ENCODE assay signal across 9 cellular contexts in genomic region chr1:154534263-154534844, GRCh38. TPM values are rescaled to one million over a fixed set of nuclear protein-coding genes. Genes with fewer than 3 reads are reported as not detected.
DNase-seq lines count a peak whose midpoint lies in the region; ATAC-seq, FAIRE-seq and TF ChIP-seq lines count a peak whose summit lies in the region.
"Had no signal": no experiment of that assay in that cellular context is flagged by ENCODE, and none has a peak within 500 bp of the region (broad histone marks: within the 10 kb centered on the region; RNA-seq: fewer than 3 reads in every experiment).

No MANE protein-coding gene starts in this region.

- H3K4me3 Mint-ChIP-seq in naive thymus-derived CD8-positive, alpha-beta T cell: no peak overlapping the region
- H3K4me3 Mint-ChIP-seq in stimulated activated memory B cell treated with anti-CD40 and anti-IgM and Interleukin-4, amounts not matched to agents 10 μg/mL and 1 μg/mL and 100 μg/mL, for 72 hours: no peak overlapping the region
- H3K4me3 Mint-ChIP-seq: dendritic cell treated with granulocyte-macrophage colony-stimulating factor and Interleukin-4, amounts not matched to agents 40 ng/mL and 50 ng/mL, for 4 days had no signal

- no peak overlapping the region for H3K27ac Mint-ChIP-seq in naive thymus-derived CD8-positive, alpha-beta T cell
- H3K27ac Mint-ChIP-seq in stimulated activated memory B cell treated with anti-CD40 and anti-IgM and Interleukin-4, amounts not matched to agents 10 μg/mL and 1 μg/mL and 100 μg/mL, for 72 hours: no peak overlapping the region
- H3K27ac Mint-ChIP-seq: dendritic cell treated with granulocyte-macrophage colony-stimulating factor and Interleukin-4, amounts not matched to agents 40 ng/mL and 50 ng/mL, for 4 days had no signal

- H3K36me3 ChIP-seq in SJCRH30 (no peaks in the 10 kb centered on the region), kidney (ENCODE audit: control insufficient read depth in 1 of 2, insufficient read depth in 2 of 2, low read length in 2 of 2) (no peaks in the 10 kb centered on the region)

- H3K36me3 Mint-ChIP-seq in naive thymus-derived CD8-positive, alpha-beta T cell: no peaks in the 10 kb centered on the region
- H3K36me3 Mint-ChIP-seq in stimulated activated memory B cell treated with anti-CD40 and anti-IgM and Interleukin-4, amounts not matched to agents 10 μg/mL and 1 μg/mL and 100 μg/mL, for 72 hours: no peaks in the 10 kb centered on the region

- H3K4me1 Mint-ChIP-seq in naive thymus-derived CD8-positive, alpha-beta T cell: no peaks in the 10 kb centered on the region
- H3K4me1 Mint-ChIP-seq in stimulated activated memory B cell treated with anti-CD40 and anti-IgM and Interleukin-4, amounts not matched to agents 10 μg/mL and 1 μg/mL and 100 μg/mL, for 72 hours: no peaks in the 10 kb centered on the region

- TF ChIP-seq CTCF in D721Med (IDR thresholded peaks at IDR 0.05; ENCODE audit: insufficient read depth, missing control alignments) (peak; percentile 74), kidney (IDR thresholded peaks at IDR 0.05; ENCODE audit: borderline replicate concordance, extremely low read depth, insufficient read depth) (peak; percentile 53)

- ATAC-seq in naive thymus-derived CD8-positive, alpha-beta T cell: no peak
- no peak for ATAC-seq in stimulated activated memory B cell treated with anti-CD40 and anti-IgM and Interleukin-4, amounts not matched to agents 10 μg/mL and 1 μg/mL and 100 μg/mL, for 72 hours
- no peak for ATAC-seq in stimulated activated naive CD8-positive, alpha-beta T cell treated with anti-CD3 and anti-CD28 coated beads, Interleukin-15, Interleukin-2, amounts not matched to agents 100 U/mL and 50 U/mL, for 24 hours

- no peaks in the 10 kb centered on the region for H3K27me3 ChIP-seq in SJCRH30

- H3K27me3 Mint-ChIP-seq in naive thymus-derived CD8-positive, alpha-beta T cell: peaks cover 0 to 8% (median 5%) of the 10 kb centered on the region in 5 donors
- H3K27me3 Mint-ChIP-seq in stimulated activated memory B cell treated with anti-CD40 and anti-IgM and Interleukin-4, amounts not matched to agents 10 μg/mL and 1 μg/mL and 100 μg/mL, for 72 hours: peaks cover 22% of the 10 kb centered on the region

- H3K9ac ChIP-seq in kidney (ENCODE audit: low read length in 2 of 2): no peak overlapping the region

- H3K27ac ChIP-seq in SJCRH30 (no peak overlapping the region), kidney (ENCODE audit: low read depth in 2 of 2, low read length in 2 of 2) (no peak overlapping the region)

- H3K9me3 ChIP-seq in SJCRH30 (replicated peaks) (no peaks in the 10 kb centered on the region), kidney (ENCODE audit: control insufficient read depth in 1 of 2, low read length in 2 of 2) (no peaks in the 10 kb centered on the region)

- H3K4me3 ChIP-seq in SJCRH30 (no peak overlapping the region), kidney (ENCODE audit: low read length in 2 of 2) (no peak overlapping the region)

- H3K4me1 ChIP-seq in SJCRH30: no peaks in the 10 kb centered on the region
- no peaks in the 10 kb centered on the region for H3K4me1 ChIP-seq in kidney (ENCODE audit: control insufficient read depth in 1 of 2, insufficient read depth in 1 of 2, low read depth in 1 of 2, low read length in 2 of 2)

- intact Hi-C loops in kidney (cut with DNase I): no loop called here

- POLR2A ChIA-PET in naive thymus-derived CD8-positive, alpha-beta T cell (lab: Charles Lee): no interaction called here

- DNase-seq in D721Med (ENCODE audit: insufficient read length, low spot score) (peak; percentile 54), LoVo (ENCODE audit: low spot score) (peak; percentile 60), SJCRH30 (peak; percentile 19 to 54), kidney (no peak), T-helper 1 cell (no peak)
- no peak for DNase-seq in naive thymus-derived CD8-positive, alpha-beta T cell
- no peak for DNase-seq in stimulated activated naive CD8-positive, alpha-beta T cell treated with anti-CD3 and anti-CD28 coated beads, Interleukin-15, Interleukin-2, amounts not matched to agents 100 U/mL and 50 U/mL, for 24 hours

- FAIRE-seq in D721Med (lab: Jason Lieb, UNC): peak; percentile 16
- FAIRE-seq in kidney (lab: Jason Lieb, UNC): no peak

- H3K9me3 Mint-ChIP-seq in naive thymus-derived CD8-positive, alpha-beta T cell: peaks cover 0 to 5% (median 0%) of the 10 kb centered on the region in 9 donors
- peaks cover 3% of the 10 kb centered on the region for H3K9me3 Mint-ChIP-seq in stimulated activated memory B cell treated with anti-CD40 and anti-IgM and Interleukin-4, amounts not matched to agents 10 μg/mL and 1 μg/mL and 100 μg/mL, for 72 hours
- H3K9me3 Mint-ChIP-seq: dendritic cell treated with granulocyte-macrophage colony-stimulating factor and Interleukin-4, amounts not matched to agents 40 ng/mL and 50 ng/mL, for 4 days had no signal

RNA-seq across cellular contexts. Expression of gene UBE2Q1, which starts 24.1 kb away (rescaled TPM):
- 30.2 and 32.6 TPM in 2 replicates for total RNA-seq in SJCRH30 (2014; rRNA removed; shearing (Covaris generic))
- 77.6 TPM for total RNA-seq in kidney
- polyA plus RNA-seq in kidney (ENCODE audit: insufficient read depth, low read depth, low replicate concordance): 72.3 TPM
- 100 to 1,000 TPM; 109 to 114 TPM for total RNA-seq in naive thymus-derived CD8-positive, alpha-beta T cell
- polyA plus RNA-seq in naive thymus-derived CD8-positive, alpha-beta T cell: 10 to 100 TPM; 10.5 to 13.3 (median 12.6) TPM

RNA-seq across cellular contexts. Expression of gene SHE, which starts 32.1 kb away (rescaled TPM):
- total RNA-seq in SJCRH30 (2014; rRNA removed; shearing (Covaris generic)): 0.02 TPM in 1 of 2 replicates, not detected in the other
- 18.1 TPM for total RNA-seq in kidney
- polyA plus RNA-seq in kidney (ENCODE audit: insufficient read depth, low read depth, low replicate concordance): 7.6 TPM
- not detected for total RNA-seq in naive thymus-derived CD8-positive, alpha-beta T cell
- polyA plus RNA-seq in naive thymus-derived CD8-positive, alpha-beta T cell: not detected

RNA-seq across cellular contexts. Expression of gene TDRD10, which starts 32.3 kb away (rescaled TPM):
- not detected in 2 replicates for total RNA-seq in SJCRH30 (2014; rRNA removed; shearing (Covaris generic))
- total RNA-seq in kidney: 4.7 TPM
- 2.3 TPM for polyA plus RNA-seq in kidney (ENCODE audit: insufficient read depth, low read depth, low replicate concordance)
- not detected for total RNA-seq in naive thymus-derived CD8-positive, alpha-beta T cell
- not detected for polyA plus RNA-seq in naive thymus-derived CD8-positive, alpha-beta T cell

RNA-seq across cellular contexts. Expression of gene CHRNB2, which starts 33.2 kb away (rescaled TPM):
- total RNA-seq in SJCRH30 (2014; rRNA removed; shearing (Covaris generic)): 0.08 TPM in 2 replicates
- total RNA-seq in kidney: 0.60 TPM
- polyA plus RNA-seq in kidney (ENCODE audit: insufficient read depth, low read depth, low replicate concordance): not detected
- not detected for total RNA-seq in naive thymus-derived CD8-positive, alpha-beta T cell
- under 1 TPM in 1 of 3 donors, not detected in 2; 0.03 TPM for polyA plus RNA-seq in naive thymus-derived CD8-positive, alpha-beta T cell

Comparison
In these comparisons a context has a peak if more than half of its experiments do, and no peak if none do; other contexts are left out.
1. DNase-seq: peak in D721Med (single experiment), LoVo (single experiment) and SJCRH30 (2 of 2); none in kidney (single experiment), naive thymus-derived CD8-positive, alpha-beta T cell (0 of 10), T-helper 1 cell (0 of 5) and stimulated activated naive CD8-positive, alpha-beta T cell treated with anti-CD3 and anti-CD28 coated beads, Interleukin-15, Interleukin-2, amounts not matched to agents 100 U/mL and 50 U/mL, for 24 hours (single experiment).
2. RNA of gene SHE, which starts 32.1 kb away (total RNA-seq): 18.1 TPM in kidney (single experiment); not detected in naive thymus-derived CD8-positive, alpha-beta T cell and 0.02 TPM in SJCRH30; every median in the first group is over 10 times any median in the second.